In genomic region chr9:111966851-111967250, GRCh38 we compare ENCODE assay signal across 13 cellular contexts.
DNase-seq lines count a peak whose midpoint lies in the region; ATAC-seq and TF ChIP-seq lines count a peak whose summit lies in the region.
"Had no signal": no experiment of that assay in that cellular context is flagged by ENCODE, and none has a peak within 500 bp of the region (broad histone marks: within the 10 kb centered on the region; RNA-seq: fewer than 3 reads in every experiment).

No MANE protein-coding gene starts in this region.

- H3K4me1 ChIP-seq in aorta (ENCODE audit: control insufficient read depth in 1 of 2, insufficient read depth in 2 of 2, low read length in 2 of 2), result no peaks in the 10 kb centered on the region
- no peaks in the 10 kb centered on the region for H3K4me1 ChIP-seq in left ventricle myocardium inferior

- H3K9me3 ChIP-seq in aorta (ENCODE audit: control insufficient read depth, low read length) (no peaks in the 10 kb centered on the region), left ventricle myocardium inferior (replicated peaks) (no peaks in the 10 kb centered on the region)

- peak; percentile 19 for DNase-seq in stimulated activated CD4-positive, alpha-beta T cell treated with anti-CD3 and anti-CD28 coated beads, Interleukin-1b, Interleukin-23, amount 100 ng/mL, for 48 hours
- no peak for DNase-seq in stimulated activated CD4-positive, alpha-beta T cell treated with anti-CD3 and anti-CD28 coated beads, Interleukin-15, amount 100 ng/mL, for 24 hours
- peak; percentile 63 for DNase-seq in NCI-H82 (lab: John Stamatoyannopoulos, UW)
- DNase-seq in epithelial cell of esophagus (ENCODE audit: low read depth), result peak; percentile 73
- no peak for DNase-seq in aorta
- no peak for DNase-seq in left ventricle myocardium inferior
- DNase-seq in Right ventricle myocardium superior, result no peak
- DNase-seq in NCI-H2081 (lab: John Stamatoyannopoulos, UW), result no peak
- DNase-seq: activated CD4-positive, alpha-beta T cell treated with anti-CD3 and anti-CD28 coated beads, Interleukin-2, amount 10 ng/mL, durations not matched to agents 24 days and 14 days; GF-D8; H9; NCI-H1436; T-helper 17 cell had no signal

- H3K27me3 ChIP-seq in aorta (ENCODE audit: control insufficient read depth in 1 of 2, insufficient read depth in 2 of 2, low read length in 1 of 2) (no peaks in the 10 kb centered on the region), left ventricle myocardium inferior (ENCODE audit: low read depth) (no peaks in the 10 kb centered on the region)

- TF ChIP-seq CTCF in epithelial cell of esophagus (IDR thresholded peaks at IDR 0.05; ENCODE audit: insufficient read depth, low read depth, low read length, missing control alignments), result no peak
- no peak for TF ChIP-seq CTCF in left ventricle myocardium inferior (IDR thresholded peaks at IDR 0.05; ENCODE audit: borderline replicate concordance)

- H3K36me3 ChIP-seq in aorta (ENCODE audit: control insufficient read depth in 1 of 2, insufficient read depth in 2 of 2, low read length in 1 of 2) (no peaks in the 10 kb centered on the region), left ventricle myocardium inferior (no peaks in the 10 kb centered on the region)

- H3K4me3 ChIP-seq in epithelial cell of esophagus (ENCODE audit: low read length), result no peak overlapping the region
- no peak overlapping the region for H3K4me3 ChIP-seq in aorta (ENCODE audit: low read length in 2 of 2)
- no peak overlapping the region for H3K4me3 ChIP-seq in left ventricle myocardium inferior

- H3K27ac ChIP-seq in aorta (ENCODE audit: low read depth in 1 of 2, low read length in 2 of 2) (no peak overlapping the region), left ventricle myocardium inferior (replicated peaks) (no peak overlapping the region)

- intact Hi-C loops in aorta (cut with DNase I), result no loop called here
- intact Hi-C loops in left ventricle myocardium inferior (cut with micrococcal nuclease), result no loop called here
- intact Hi-C loops in Right ventricle myocardium superior (cut with DNase I), result no loop called here

- 44 to 58% methylated on average over 1 of the region's 1 CpG for WGBS in aorta, 2 donors

- ATAC-seq in aorta (ENCODE audit: low FRiP score), result peak; percentile 46
- no peak for ATAC-seq in Right ventricle myocardium superior (ENCODE audit: poor library complexity)
- ATAC-seq: T-helper 17 cell had no signal

Comparison
In these comparisons a context has a peak if more than half of its experiments do, and no peak if none do; other contexts are left out.
1. DNase-seq: peak in stimulated activated CD4-positive, alpha-beta T cell treated with anti-CD3 and anti-CD28 coated beads, Interleukin-1b, Interleukin-23, amount 100 ng/mL, for 48 hours (single experiment), NCI-H82 (single experiment) and epithelial cell of esophagus (single experiment); none in stimulated activated CD4-positive, alpha-beta T cell treated with anti-CD3 and anti-CD28 coated beads, Interleukin-15, amount 100 ng/mL, for 24 hours (single experiment), aorta (0 of 2), left ventricle myocardium inferior (single experiment), Right ventricle myocardium superior (single experiment) and NCI-H2081 (0 of 2).